13 cellular contexts compared by ENCODE assay signal in genomic region chr11:2995893-2996554, GRCh38.
"Had no signal": no experiment of that assay in that cellular context is flagged by ENCODE, and none has a peak within 500 bp of the region (broad histone marks: within the 10 kb centered on the region; RNA-seq: fewer than 3 reads in every experiment).

No MANE protein-coding gene starts in this region.

- H3K27ac Mint-ChIP-seq: activated B cell treated with CpG ODN at 0.5 μM for 24 hours; activated naive CD4-positive, alpha-beta T cell treated with anti-CD3 and anti-CD28 coated beads, Interleukin-2, amount 50 U/mL, for 24 hours; brain; dendritic cell treated with granulocyte-macrophage colony-stimulating factor and Interleukin-4, amounts not matched to agents 40 ng/mL and 50 ng/mL, for 4 days; memory B cell; T-helper 17 cell had no signal

- H3K4me1 Mint-ChIP-seq: activated naive CD4-positive, alpha-beta T cell treated with anti-CD3 and anti-CD28 coated beads, Interleukin-2, amount 50 U/mL, for 24 hours had no signal

- H3K36me3 ChIP-seq: transverse colon had no signal

- H3K27me3 ChIP-seq: transverse colon had no signal

- H3K4me2 ChIP-seq: smooth muscle cell had no signal

- H3K4me3 Mint-ChIP-seq: activated B cell treated with CpG ODN at 0.5 μM for 24 hours; activated naive CD4-positive, alpha-beta T cell treated with anti-CD3 and anti-CD28 coated beads, Interleukin-2, amount 50 U/mL, for 24 hours; dendritic cell treated with granulocyte-macrophage colony-stimulating factor and Interleukin-4, amounts not matched to agents 40 ng/mL and 50 ng/mL, for 4 days; memory B cell; T-helper 17 cell had no signal

- DNase-seq: activated B cell treated with CpG ODN at 0.5 μM for 24 hours; activated CD4-positive, alpha-beta T cell treated with anti-CD3 and anti-CD28 coated beads, Interleukin-2, amount 50 U/mL, for 48 hours; amniotic stem cell; erythroblast; right cardiac atrium; SHP77 treated with DMSO at 0.1 percent for 48 hours; T-helper 17 cell; transverse colon had no signal

- ATAC-seq: right cardiac atrium, T-helper 17 cell had no signal

- H3K9me3 ChIP-seq: transverse colon had no signal

- H3K27ac ChIP-seq: transverse colon had no signal

- H3K27me3 Mint-ChIP-seq: activated B cell treated with CpG ODN at 0.5 μM for 24 hours; activated naive CD4-positive, alpha-beta T cell treated with anti-CD3 and anti-CD28 coated beads, Interleukin-2, amount 50 U/mL, for 24 hours; dendritic cell treated with granulocyte-macrophage colony-stimulating factor and Interleukin-4, amounts not matched to agents 40 ng/mL and 50 ng/mL, for 4 days; memory B cell; T-helper 17 cell had no signal

- H3K36me3 Mint-ChIP-seq: memory B cell had no signal

- H3K4me3 ChIP-seq: smooth muscle cell, transverse colon had no signal

- H3K9me3 Mint-ChIP-seq: activated B cell treated with CpG ODN at 0.5 μM for 24 hours; activated naive CD4-positive, alpha-beta T cell treated with anti-CD3 and anti-CD28 coated beads, Interleukin-2, amount 50 U/mL, for 24 hours; brain; dendritic cell treated with granulocyte-macrophage colony-stimulating factor and Interleukin-4, amounts not matched to agents 40 ng/mL and 50 ng/mL, for 4 days; memory B cell had no signal
